ENCODE assay signal across 1 cellular context in genomic region chr16:52539197-52539596, GRCh38.
TF ChIP-seq lines count a peak whose summit lies in the region.

No MANE protein-coding gene starts in this region.

TF ChIP-seq in H1, 55 proteins besides CTCF, POLR2A, EP300 and RAD21:
- TF ChIP-seq BRCA1 (IDR thresholded peaks at IDR 0.05; ENCODE audit: low read depth, low read length) = no peak
- no peak for TF ChIP-seq SIX5 (IDR thresholded peaks at IDR 0.05; ENCODE audit: low read depth, low read length)
- TF ChIP-seq MAX (IDR thresholded peaks at IDR 0.05) = no peak
